ENCODE assay signal across 1 cellular context in genomic region chr1:89287182-89288050, GRCh38.
TF ChIP-seq lines count a peak whose summit lies in the region.

No MANE protein-coding gene starts in this region.

TF ChIP-seq in HepG2, 621 proteins besides CTCF, POLR2A, EP300 and RAD21 (continued from another document):
- TF ChIP-seq FUBP1 (CRISPR knock-in tag; IDR thresholded peaks at IDR 0.05; ENCODE audit: borderline replicate concordance), result no peak
- TF ChIP-seq STAG1 (CRISPR knock-in tag; IDR thresholded peaks at IDR 0.05), result no peak
- TF ChIP-seq MAFF (IDR thresholded peaks at IDR 0.05; ENCODE audit: low read depth, low read length), result peak; percentile 96
- TF ChIP-seq PAX8 (CRISPR knock-in tag; IDR thresholded peaks at IDR 0.05; ENCODE audit: borderline replicate concordance), result no peak
- TF ChIP-seq ZSCAN22 (CRISPR knock-in tag; IDR thresholded peaks at IDR 0.05), result no peak
- TF ChIP-seq HDAC6 (IDR thresholded peaks at IDR 0.05; ENCODE audit: low read depth, low read length), result no peak
- no peak for TF ChIP-seq ZMYM4 (CRISPR knock-in tag; IDR thresholded peaks at IDR 0.05)
- TF ChIP-seq NFKBIZ (CRISPR knock-in tag; IDR thresholded peaks at IDR 0.05), result no peak
- TF ChIP-seq CREB1 (IDR thresholded peaks at IDR 0.05), result 0 out of 2 replicates have a peak, but pooled peaks have one; percentile 9
- TF ChIP-seq CREB1 (CRISPR knock-in tag; IDR thresholded peaks at IDR 0.05), result no peak
TF ChIP-seq in HepG2: peak in this region for 3.
